In the genomic region with DNA sequence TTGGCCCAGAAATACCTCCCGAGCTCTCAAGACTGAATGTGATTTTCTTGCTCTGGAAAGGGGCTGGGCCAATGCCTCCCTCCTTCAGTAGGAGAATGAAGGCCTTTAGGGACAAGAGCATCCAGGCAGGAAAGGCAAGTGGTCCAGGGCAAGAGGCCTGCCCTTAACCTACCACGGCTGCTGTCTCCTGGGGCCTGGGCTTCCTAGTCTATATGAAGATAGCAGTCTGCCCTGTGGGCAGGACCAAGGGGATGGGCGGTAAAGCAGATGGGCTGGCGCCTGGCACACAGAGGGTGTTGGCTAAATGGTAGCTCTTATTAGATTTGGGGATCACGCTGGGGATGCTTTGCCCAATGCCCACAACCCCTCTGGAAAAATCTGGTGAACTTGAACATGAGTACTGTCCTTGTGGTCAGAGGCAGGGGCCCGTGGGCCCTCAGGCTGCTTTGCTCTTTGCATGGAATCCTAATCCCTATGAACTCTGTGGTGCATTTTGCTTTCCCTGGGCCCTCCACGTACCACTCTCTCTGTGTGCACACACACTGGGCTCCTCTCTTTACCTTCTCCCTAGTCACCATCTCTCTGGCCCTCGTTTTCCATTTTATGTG, we compare ENCODE assay signal across 1 cellular context.
TF ChIP-seq lines count a peak whose summit lies in the region.

No MANE protein-coding gene starts in this region.

TF ChIP-seq in HepG2, 621 proteins besides CTCF, POLR2A, EP300 and RAD21:
- TF ChIP-seq CERS6 (CRISPR knock-in tag; IDR thresholded peaks at IDR 0.05) (no peak), ZFP36 (IDR thresholded peaks at IDR 0.05; ENCODE audit: borderline replicate concordance, low read depth, low read length, partially characterized antibody) (no peak), ZNF451 (CRISPR knock-in tag; IDR thresholded peaks at IDR 0.05) (no peak), ZNF44 (CRISPR knock-in tag; IDR thresholded peaks at IDR 0.05) (no peak), RNF219 (CRISPR knock-in tag; IDR thresholded peaks at IDR 0.05) (no peak), ZNF782 (CRISPR knock-in tag; IDR thresholded peaks at IDR 0.05; ENCODE audit: borderline replicate concordance) (no peak), ZNF672 (CRISPR knock-in tag; IDR thresholded peaks at IDR 0.05) (no peak), GABPA (IDR thresholded peaks at IDR 0.05; ENCODE audit: low read depth, low read length) (no peak), GABPA (CRISPR knock-in tag; IDR thresholded peaks at IDR 0.05; ENCODE audit: low read depth) (no peak), SCMH1 (CRISPR knock-in tag; IDR thresholded peaks at IDR 0.05; ENCODE audit: borderline replicate concordance) (no peak), ARNTL (CRISPR knock-in tag; IDR thresholded peaks at IDR 0.05) (no peak), MEIS1 (CRISPR knock-in tag; IDR thresholded peaks at IDR 0.05; ENCODE audit: borderline replicate concordance) (no peak), ZNF24 (IDR thresholded peaks at IDR 0.05) (no peak), IRF2 (CRISPR knock-in tag; IDR thresholded peaks at IDR 0.05) (no peak), MZF1 (CRISPR knock-in tag; IDR thresholded peaks at IDR 0.05; ENCODE audit: borderline replicate concordance) (no peak), ZNF280D (CRISPR knock-in tag; IDR thresholded peaks at IDR 0.05) (no peak), ZNF772 (CRISPR knock-in tag; IDR thresholded peaks at IDR 0.05) (no peak), CREB3 (CRISPR knock-in tag; IDR thresholded peaks at IDR 0.05) (no peak)
TF ChIP-seq in HepG2: peak in this region for 0.
